Comparison of ENCODE assay signal across 19 cellular contexts in the genomic region with DNA sequence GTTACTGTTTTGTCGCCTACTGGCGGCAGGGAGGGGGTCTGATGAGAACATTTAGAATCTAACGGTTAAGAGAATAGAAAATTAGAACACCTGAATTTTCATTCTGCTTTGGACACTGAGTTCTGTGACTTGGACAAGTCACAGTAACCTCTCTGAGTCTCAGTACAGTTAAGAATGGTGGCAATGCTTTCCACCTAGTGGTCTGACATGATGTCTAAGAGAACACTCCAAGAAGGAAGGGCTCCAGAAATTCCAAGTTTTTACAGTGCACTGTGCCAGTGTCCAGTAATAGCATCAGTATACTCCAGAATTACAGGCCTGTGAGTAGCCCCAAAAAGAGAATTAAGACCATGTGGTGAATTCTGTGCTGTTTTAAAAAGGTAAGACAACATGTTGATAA.
DNase-seq lines count a peak whose midpoint lies in the region; ATAC-seq and TF ChIP-seq lines count a peak whose summit lies in the region.
"Had no signal": no experiment of that assay in that cellular context is flagged by ENCODE, and none has a peak within 500 bp of the region (broad histone marks: within the 10 kb centered on the region; RNA-seq: fewer than 3 reads in every experiment).

No MANE protein-coding gene starts in this region.

- peaks cover 26% of the 10 kb centered on the region for H3K36me3 Mint-ChIP-seq in activated T-helper 2 cell treated with anti-CD3 and anti-CD28 coated beads, Interferon-gamma antibody, Interleukin-2, Interleukin-4, amounts not matched to agents 10 μg/mL and 5 μg/mL and 100 μg/mL, durations not matched to agents 14 hours and 24 hours and 36 hours (ENCODE audit: low read depth)

- WGBS in thyroid gland, 2 donors = 88 to 91% methylated on average over 3 of the region's 3 CpGs

- H3K36me3 ChIP-seq in OCI-LY1 (ENCODE audit: insufficient read depth, low read length) (peaks cover 9% of the 10 kb centered on the region; the same call in 1 of the 2 replicates), gastrocnemius medialis (no peaks in the 10 kb centered on the region), thyroid gland (no peaks in the 10 kb centered on the region)

- H3K4me3 Mint-ChIP-seq in activated T-helper 2 cell treated with anti-CD3 and anti-CD28 coated beads, Interferon-gamma antibody, Interleukin-2, Interleukin-4, amounts not matched to agents 10 μg/mL and 5 μg/mL and 100 μg/mL, durations not matched to agents 14 hours and 24 hours and 36 hours (ENCODE audit: low read depth) = no peak overlapping the region
- H3K4me3 Mint-ChIP-seq: B cell, brain had no signal

- peaks cover 17% of the 10 kb centered on the region for H3K4me1 Mint-ChIP-seq in activated T-helper 2 cell treated with anti-CD3 and anti-CD28 coated beads, Interferon-gamma antibody, Interleukin-2, Interleukin-4, amounts not matched to agents 10 μg/mL and 5 μg/mL and 100 μg/mL, durations not matched to agents 14 hours and 24 hours and 36 hours (ENCODE audit: low read depth)

- H3K4me2 ChIP-seq in OCI-LY1 (ENCODE audit: low read length) = no peak overlapping the region

- peak; percentile 60 to 61 for ATAC-seq in gastrocnemius medialis
- ATAC-seq: foreskin keratinocyte had no signal

- TF ChIP-seq POLR2A in gastrocnemius medialis (IDR thresholded peaks at IDR 0.05) (no peak), thyroid gland (IDR thresholded peaks at IDR 0.05) (no peak)

- TF ChIP-seq CTCF in OCI-LY1 (IDR thresholded peaks at IDR 0.05; ENCODE audit: low read length) (no peak), gastrocnemius medialis (IDR thresholded peaks at IDR 0.05 in 4 of 5, conservative IDR thresholded peaks at IDR 0.05 in 1 of 5) (peak in 1 of 5 experiments; percentile 24), thyroid gland (IDR thresholded peaks at IDR 0.05) (no peak)

- H3K4me3 ChIP-seq in OCI-LY1 (ENCODE audit: low read depth, low read length, poor library complexity, severe bottlenecking) (no peak overlapping the region), gastrocnemius medialis (no peak overlapping the region), thyroid gland (replicated peaks in 1 of 3) (no peak overlapping the region)

- H3K9ac ChIP-seq in OCI-LY1 (ENCODE audit: low read length) = no peak overlapping the region

- H4K20me1 ChIP-seq in OCI-LY1 (ENCODE audit: insufficient read depth, low read length) = no peaks in the 10 kb centered on the region

- no peaks in the 10 kb centered on the region for H3K9me3 ChIP-seq in OCI-LY1 (ENCODE audit: low read length)
- no peaks in the 10 kb centered on the region for H3K9me3 ChIP-seq in gastrocnemius medialis
- H3K9me3 ChIP-seq in thyroid gland = no peaks in the 10 kb centered on the region

- H3K9me3 Mint-ChIP-seq in activated T-helper 2 cell treated with anti-CD3 and anti-CD28 coated beads, Interferon-gamma antibody, Interleukin-2, Interleukin-4, amounts not matched to agents 10 μg/mL and 5 μg/mL and 100 μg/mL, durations not matched to agents 14 hours and 24 hours and 36 hours = no peaks in the 10 kb centered on the region
- H3K9me3 Mint-ChIP-seq: brain had no signal

- no peak overlapping the region for H2AFZ ChIP-seq in OCI-LY1 (ENCODE audit: low read length)

- H3K79me2 ChIP-seq in OCI-LY1 (ENCODE audit: insufficient read depth, low read length) = no peaks in the 10 kb centered on the region

- peak; percentile 10 for DNase-seq in AG20443 (ENCODE audit: low spot score)
- DNase-seq in fibroblast of peridontal ligament (ENCODE audit: extremely low read depth) = peak; percentile 56
- no peak for DNase-seq in gastrocnemius medialis
- no peak for DNase-seq in activated effector memory CD4-positive, alpha-beta T cell treated with Interleukin-2 at 50 U/mL for 16 hours
- DNase-seq in activated gamma-delta T cell treated with Interleukin-2 at 50 U/mL for 16 hours = no peak
- no peak for DNase-seq in activated T-helper 2 cell treated with anti-CD3 and anti-CD28 coated beads, Interferon-gamma antibody, Interleukin-2, Interleukin-4, amounts not matched to agents 10 μg/mL and 5 μg/mL and 100 μg/mL, durations not matched to agents 14 hours and 24 hours and 36 hours (ENCODE audit: low spot score)
- no peak for DNase-seq in thyroid gland
- DNase-seq: activated naive CD4-positive, alpha-beta T cell; DMS153; foreskin keratinocyte; MV-4-11; NCI-H524; OCI-M1; stimulated activated CD4-positive, alpha-beta T cell treated with anti-CD3 and anti-CD28 coated beads, Interleukin-12 subunit alpha, Interleukin-12 subunit beta, amount 100 ng/mL, for 4 hours; stimulated activated naive CD4-positive, alpha-beta T cell treated with Interleukin-2 at 50 U/mL for 16 hours; T1000 had no signal

- H3K27ac ChIP-seq in OCI-LY1 (ENCODE audit: low read depth, low read length, poor library complexity, severe bottlenecking) = peak overlapping the region; percentile 31
- H3K27ac ChIP-seq in gastrocnemius medialis = peak overlapping the region in 2 of 4 donors; percentile 0 to 26
- H3K27ac ChIP-seq in thyroid gland = peak overlapping the region in 1 of 3 donors; percentile 32
- H3K27ac ChIP-seq: foreskin keratinocyte had no signal

- H3F3A ChIP-seq in OCI-LY1 (ENCODE audit: insufficient read depth, low read length) = no peaks in the 10 kb centered on the region

- in situ Hi-C loops in gastrocnemius medialis (cut with MboI; ENCODE audit: low sequenced_read_pairs in 4 of 4) = no loop called here

- peaks cover 27% of the 10 kb centered on the region for H3K4me1 ChIP-seq in OCI-LY1 (ENCODE audit: insufficient read depth, low read length, severe bottlenecking)
- peaks cover 22 to 24% of the 10 kb centered on the region in 2 donors for H3K4me1 ChIP-seq in gastrocnemius medialis
- peaks cover 45 to 58% of the 10 kb centered on the region in 2 donors for H3K4me1 ChIP-seq in thyroid gland

- no peaks in the 10 kb centered on the region for H3K27me3 Mint-ChIP-seq in activated T-helper 2 cell treated with anti-CD3 and anti-CD28 coated beads, Interferon-gamma antibody, Interleukin-2, Interleukin-4, amounts not matched to agents 10 μg/mL and 5 μg/mL and 100 μg/mL, durations not matched to agents 14 hours and 24 hours and 36 hours (ENCODE audit: low read depth)
- H3K27me3 Mint-ChIP-seq: B cell, brain had no signal

- intact Hi-C loops in gastrocnemius medialis (cut with DNase I; ENCODE audit: low total_unique reads) = no loop called here
- intact Hi-C loops in activated T-helper 2 cell treated with anti-CD3 and anti-CD28 coated beads, Interferon-gamma antibody, Interleukin-2, Interleukin-4, amounts not matched to agents 10 μg/mL and 5 μg/mL and 100 μg/mL, durations not matched to agents 14 hours and 24 hours and 36 hours (cut with micrococcal nuclease) = no loop called here
- intact Hi-C loops in thyroid gland (cut with DNase I) = no loop called here

- H3K27me3 ChIP-seq in OCI-LY1 (ENCODE audit: insufficient read depth, low read length) = no peaks in the 10 kb centered on the region
- H3K27me3 ChIP-seq in gastrocnemius medialis = no peaks in the 10 kb centered on the region
- H3K27me3 ChIP-seq in thyroid gland = no peaks in the 10 kb centered on the region
- H3K27me3 ChIP-seq: foreskin keratinocyte had no signal

- H3K27ac Mint-ChIP-seq in activated T-helper 2 cell treated with anti-CD3 and anti-CD28 coated beads, Interferon-gamma antibody, Interleukin-2, Interleukin-4, amounts not matched to agents 10 μg/mL and 5 μg/mL and 100 μg/mL, durations not matched to agents 14 hours and 24 hours and 36 hours = no peak overlapping the region

- H3K9me2 ChIP-seq in OCI-LY1 (ENCODE audit: low read depth, low read length) = no peaks in the 10 kb centered on the region

Comparison
In these comparisons a context has a peak if more than half of its experiments do, and no peak if none do; other contexts are left out.
1. DNase-seq: peak in AG20443 (single experiment) and fibroblast of peridontal ligament (single experiment); none in gastrocnemius medialis (0 of 2), activated effector memory CD4-positive, alpha-beta T cell treated with Interleukin-2 at 50 U/mL for 16 hours (single experiment), activated gamma-delta T cell treated with Interleukin-2 at 50 U/mL for 16 hours (single experiment), activated T-helper 2 cell treated with anti-CD3 and anti-CD28 coated beads, Interferon-gamma antibody, Interleukin-2, Interleukin-4, amounts not matched to agents 10 μg/mL and 5 μg/mL and 100 μg/mL, durations not matched to agents 14 hours and 24 hours and 36 hours (single experiment) and thyroid gland (0 of 2).